Comparison of ENCODE assay signal across 2 cellular contexts in the genomic region with DNA sequence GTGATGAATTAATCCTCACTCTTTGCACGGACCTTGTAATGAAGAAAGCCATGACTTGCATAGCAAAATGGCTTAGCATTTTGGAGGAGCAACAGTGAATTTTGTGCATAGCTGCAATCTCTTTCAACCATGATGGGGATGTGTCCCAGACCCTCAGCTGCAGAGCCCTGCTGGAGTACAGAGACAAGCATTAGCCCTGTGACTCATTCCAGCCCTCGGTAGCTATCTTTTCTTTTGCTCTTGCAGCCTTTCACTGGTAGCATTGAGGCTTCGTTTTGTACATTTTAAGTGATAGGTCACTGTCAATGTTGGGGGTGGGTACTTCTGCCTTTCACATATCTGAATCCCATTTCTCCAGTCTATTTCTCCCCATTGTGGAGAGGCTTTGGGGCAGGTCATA.
TF ChIP-seq lines count a peak whose summit lies in the region.

No MANE protein-coding gene starts in this region.

TF ChIP-seq in IMR-90, 13 proteins besides CTCF, POLR2A, EP300 and RAD21:
- no peak for TF ChIP-seq NFE2L2 (IDR thresholded peaks at IDR 0.05; ENCODE audit: low read depth, low read length)
- TF ChIP-seq MAZ (IDR thresholded peaks at IDR 0.05; ENCODE audit: borderline replicate concordance, low read depth, low read length), result no peak
- TF ChIP-seq, protein P1, sequence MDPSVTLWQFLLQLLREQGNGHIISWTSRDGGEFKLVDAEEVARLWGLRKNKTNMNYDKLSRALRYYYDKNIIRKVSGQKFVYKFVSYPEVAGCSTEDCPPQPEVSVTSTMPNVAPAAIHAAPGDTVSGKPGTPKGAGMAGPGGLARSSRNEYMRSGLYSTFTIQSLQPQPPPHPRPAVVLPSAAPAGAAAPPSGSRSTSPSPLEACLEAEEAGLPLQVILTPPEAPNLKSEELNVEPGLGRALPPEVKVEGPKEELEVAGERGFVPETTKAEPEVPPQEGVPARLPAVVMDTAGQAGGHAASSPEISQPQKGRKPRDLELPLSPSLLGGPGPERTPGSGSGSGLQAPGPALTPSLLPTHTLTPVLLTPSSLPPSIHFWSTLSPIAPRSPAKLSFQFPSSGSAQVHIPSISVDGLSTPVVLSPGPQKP (IDR thresholded peaks at IDR 0.05; ENCODE audit: borderline replicate concordance, low read depth, low read length), result no peak
- TF ChIP-seq CEBPB (IDR thresholded peaks at IDR 0.05; ENCODE audit: low read depth, low read length), result no peak
- TF ChIP-seq CHD1 (IDR thresholded peaks at IDR 0.05; ENCODE audit: low read depth, low read length), result no peak

TF ChIP-seq in K562, 482 proteins besides CTCF, POLR2A, EP300 and RAD21:
- TF ChIP-seq RBM25 (IDR thresholded peaks at IDR 0.05; ENCODE audit: low read depth, low read length, severe bottlenecking) (no peak), SRSF3 (IDR thresholded peaks at IDR 0.05; ENCODE audit: insufficient read depth, low read length) (no peak), NFIC (IDR thresholded peaks at IDR 0.05) (peak; percentile 31; the same call in 1 of the 2 replicates), DPF2 (IDR thresholded peaks at IDR 0.05) (peak; percentile 38; the same call in 1 of the 2 replicates), MBD2 (IDR thresholded peaks at IDR 0.05; ENCODE audit: borderline replicate concordance, low read depth) (no peak), ATF1 (CRISPR knock-in tag; IDR thresholded peaks at IDR 0.05) (no peak), ATF1 (tag; IDR thresholded peaks at IDR 0.05) (no peak), SNIP1 (IDR thresholded peaks at IDR 0.05; ENCODE audit: low read depth) (0 out of 2 replicates have a peak, but pooled peaks have one; percentile 32), ARID1B (IDR thresholded peaks at IDR 0.05) (peak; percentile 71), MTA2 (IDR thresholded peaks at IDR 0.05; ENCODE audit: low read depth) (peak; percentile 41; the same call in 1 of the 2 replicates), FOSL1 (tag; conservative IDR thresholded peaks at IDR 0.05) (peak; percentile 87), CBFA2T2 (conservative IDR thresholded peaks at IDR 0.05) (peak; percentile 84), TRIM24 (IDR thresholded peaks at IDR 0.05) (peak; percentile 65 to 74; a peak in 3 of 4 replicates), TCF3 (CRISPR knock-in tag; IDR thresholded peaks at IDR 0.05) (peak; percentile 61), JUND (IDR thresholded peaks at IDR 0.05; ENCODE audit: borderline replicate concordance, low read depth, low read length) (peak; percentile 77), JUND (tag; IDR thresholded peaks at IDR 0.05; ENCODE audit: borderline replicate concordance, low read depth, low read length) (peak; percentile 81; the same call in 2 of the 3 replicates), SMARCE1 (IDR thresholded peaks at IDR 0.05) (0 out of 2 replicates have a peak, but pooled peaks have one; percentile 26), TAL1 (IDR thresholded peaks at IDR 0.05) (peak; percentile 55; the same call in 1 of the 2 replicates), PHTF2 (CRISPR knock-in tag; IDR thresholded peaks at IDR 0.05) (no peak), BHLHE40 (IDR thresholded peaks at IDR 0.05; ENCODE audit: low read length) (0 out of 2 replicates have a peak, but pooled peaks have one; percentile 31), CBFA2T3 (IDR thresholded peaks at IDR 0.05) (peak; percentile 91), TEAD4 (IDR thresholded peaks at IDR 0.05; ENCODE audit: low read length) (peak; percentile 49), TEAD4 (CRISPR knock-in tag; IDR thresholded peaks at IDR 0.05; ENCODE audit: borderline replicate concordance) (no peak), GATA2 (CRISPR knock-in tag; IDR thresholded peaks at IDR 0.05) (peak; percentile 28; the same call in 1 of the 2 replicates), STAG1 (CRISPR knock-in tag; IDR thresholded peaks at IDR 0.05; ENCODE audit: borderline replicate concordance) (no peak), ZNF707 (CRISPR knock-in tag; conservative IDR thresholded peaks at IDR 0.05) (no peak), SMARCA4 (IDR thresholded peaks at IDR 0.05) (peak; percentile 47; the same call in 1 of the 2 replicates), XRCC4 (IDR thresholded peaks at IDR 0.05; ENCODE audit: extremely low read depth, insufficient read depth, insufficient read length) (no peak), MAZ (CRISPR knock-in tag; conservative IDR thresholded peaks at IDR 0.05 in 1 of 2, IDR thresholded peaks at IDR 0.05 in 1 of 2) (0 out of 4 replicates have a peak, but pooled peaks of 1 of the 2 experiments have one; percentile 20), NCOR1 (IDR thresholded peaks at IDR 0.05) (peak; percentile 67; the same call in 1 of the 2 replicates)
- TF ChIP-seq, protein P2, sequence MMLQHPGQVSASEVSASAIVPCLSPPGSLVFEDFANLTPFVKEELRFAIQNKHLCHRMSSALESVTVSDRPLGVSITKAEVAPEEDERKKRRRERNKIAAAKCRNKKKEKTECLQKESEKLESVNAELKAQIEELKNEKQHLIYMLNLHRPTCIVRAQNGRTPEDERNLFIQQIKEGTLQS (IDR thresholded peaks at IDR 0.05), result peak; percentile 30; the same call in 1 of the 2 replicates
- TF ChIP-seq, protein P2 (CRISPR knock-in tag; conservative IDR thresholded peaks at IDR 0.05), result no peak
- TF ChIP-seq, protein P3, sequence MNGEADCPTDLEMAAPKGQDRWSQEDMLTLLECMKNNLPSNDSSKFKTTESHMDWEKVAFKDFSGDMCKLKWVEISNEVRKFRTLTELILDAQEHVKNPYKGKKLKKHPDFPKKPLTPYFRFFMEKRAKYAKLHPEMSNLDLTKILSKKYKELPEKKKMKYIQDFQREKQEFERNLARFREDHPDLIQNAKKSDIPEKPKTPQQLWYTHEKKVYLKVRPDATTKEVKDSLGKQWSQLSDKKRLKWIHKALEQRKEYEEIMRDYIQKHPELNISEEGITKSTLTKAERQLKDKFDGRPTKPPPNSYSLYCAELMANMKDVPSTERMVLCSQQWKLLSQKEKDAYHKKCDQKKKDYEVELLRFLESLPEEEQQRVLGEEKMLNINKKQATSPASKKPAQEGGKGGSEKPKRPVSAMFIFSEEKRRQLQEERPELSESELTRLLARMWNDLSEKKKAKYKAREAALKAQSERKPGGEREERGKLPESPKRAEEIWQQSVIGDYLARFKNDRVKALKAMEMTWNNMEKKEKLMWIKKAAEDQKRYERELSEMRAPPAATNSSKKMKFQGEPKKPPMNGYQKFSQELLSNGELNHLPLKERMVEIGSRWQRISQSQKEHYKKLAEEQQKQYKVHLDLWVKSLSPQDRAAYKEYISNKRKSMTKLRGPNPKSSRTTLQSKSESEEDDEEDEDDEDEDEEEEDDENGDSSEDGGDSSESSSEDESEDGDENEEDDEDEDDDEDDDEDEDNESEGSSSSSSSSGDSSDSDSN (IDR thresholded peaks at IDR 0.05; ENCODE audit: borderline replicate concordance in 1 of 2, low read depth in 2 of 2, low read length in 2 of 2), result 0 out of 4 replicates have a peak, but pooled peaks of 1 of the 2 experiments have one; percentile 28
- TF ChIP-seq, protein P4, sequence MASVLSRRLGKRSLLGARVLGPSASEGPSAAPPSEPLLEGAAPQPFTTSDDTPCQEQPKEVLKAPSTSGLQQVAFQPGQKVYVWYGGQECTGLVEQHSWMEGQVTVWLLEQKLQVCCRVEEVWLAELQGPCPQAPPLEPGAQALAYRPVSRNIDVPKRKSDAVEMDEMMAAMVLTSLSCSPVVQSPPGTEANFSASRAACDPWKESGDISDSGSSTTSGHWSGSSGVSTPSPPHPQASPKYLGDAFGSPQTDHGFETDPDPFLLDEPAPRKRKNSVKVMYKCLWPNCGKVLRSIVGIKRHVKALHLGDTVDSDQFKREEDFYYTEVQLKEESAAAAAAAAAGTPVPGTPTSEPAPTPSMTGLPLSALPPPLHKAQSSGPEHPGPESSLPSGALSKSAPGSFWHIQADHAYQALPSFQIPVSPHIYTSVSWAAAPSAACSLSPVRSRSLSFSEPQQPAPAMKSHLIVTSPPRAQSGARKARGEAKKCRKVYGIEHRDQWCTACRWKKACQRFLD (CRISPR knock-in tag; IDR thresholded peaks at IDR 0.05), result 0 out of 2 replicates have a peak, but pooled peaks have one; percentile 58
- TF ChIP-seq, protein P5, sequence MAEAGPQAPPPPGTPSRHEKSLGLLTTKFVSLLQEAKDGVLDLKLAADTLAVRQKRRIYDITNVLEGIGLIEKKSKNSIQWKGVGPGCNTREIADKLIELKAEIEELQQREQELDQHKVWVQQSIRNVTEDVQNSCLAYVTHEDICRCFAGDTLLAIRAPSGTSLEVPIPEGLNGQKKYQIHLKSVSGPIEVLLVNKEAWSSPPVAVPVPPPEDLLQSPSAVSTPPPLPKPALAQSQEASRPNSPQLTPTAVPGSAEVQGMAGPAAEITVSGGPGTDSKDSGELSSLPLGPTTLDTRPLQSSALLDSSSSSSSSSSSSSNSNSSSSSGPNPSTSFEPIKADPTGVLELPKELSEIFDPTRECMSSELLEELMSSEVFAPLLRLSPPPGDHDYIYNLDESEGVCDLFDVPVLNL (CRISPR knock-in tag; IDR thresholded peaks at IDR 0.05; ENCODE audit: low read depth), result no peak
- TF ChIP-seq, protein P6, sequence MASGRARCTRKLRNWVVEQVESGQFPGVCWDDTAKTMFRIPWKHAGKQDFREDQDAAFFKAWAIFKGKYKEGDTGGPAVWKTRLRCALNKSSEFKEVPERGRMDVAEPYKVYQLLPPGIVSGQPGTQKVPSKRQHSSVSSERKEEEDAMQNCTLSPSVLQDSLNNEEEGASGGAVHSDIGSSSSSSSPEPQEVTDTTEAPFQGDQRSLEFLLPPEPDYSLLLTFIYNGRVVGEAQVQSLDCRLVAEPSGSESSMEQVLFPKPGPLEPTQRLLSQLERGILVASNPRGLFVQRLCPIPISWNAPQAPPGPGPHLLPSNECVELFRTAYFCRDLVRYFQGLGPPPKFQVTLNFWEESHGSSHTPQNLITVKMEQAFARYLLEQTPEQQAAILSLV (tag; IDR thresholded peaks at IDR 0.05), result no peak
TF ChIP-seq in K562: peak in this region for 22.
